Comparison of ENCODE assay signal across 19 cellular contexts in the genomic region with DNA sequence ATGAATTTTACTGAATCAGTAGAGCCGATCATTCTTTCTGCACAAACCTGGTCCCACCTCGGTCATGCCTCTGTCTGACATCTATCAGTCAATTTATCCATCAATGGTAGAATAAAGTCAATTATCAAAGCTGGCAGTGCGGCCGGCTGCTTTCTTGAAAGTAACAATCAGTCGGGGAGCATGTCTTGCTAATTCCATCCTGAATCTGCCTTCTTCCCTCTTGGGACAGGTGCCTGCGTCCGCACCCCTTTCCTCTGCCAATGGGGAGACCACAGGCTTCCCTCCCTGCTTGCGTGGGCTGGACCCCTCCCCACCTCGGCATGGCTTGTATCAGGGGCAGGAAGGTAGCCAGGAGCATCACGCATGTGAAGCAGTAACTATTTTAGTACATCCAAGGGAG.
DNase-seq lines count a peak whose midpoint lies in the region; ATAC-seq and TF ChIP-seq lines count a peak whose summit lies in the region.
"Had no signal": no experiment of that assay in that cellular context is flagged by ENCODE, and none has a peak within 500 bp of the region (broad histone marks: within the 10 kb centered on the region; RNA-seq: fewer than 3 reads in every experiment).

No MANE protein-coding gene starts in this region.

- H3K4me1 ChIP-seq in Peyer's patch: no peaks in the 10 kb centered on the region
- H3K4me1 ChIP-seq in RWPE2 (ENCODE audit: insufficient read depth, poor library complexity, severe bottlenecking): no peaks in the 10 kb centered on the region
- H3K4me1 ChIP-seq in lower lobe of right lung: no peaks in the 10 kb centered on the region
- H3K4me1 ChIP-seq in upper lobe of right lung: no peaks in the 10 kb centered on the region
- H3K4me1 ChIP-seq: BE2C, HAP-1 had no signal

- H3K4me3 ChIP-seq in Peyer's patch: no peak overlapping the region
- H3K4me3 ChIP-seq in RWPE2 (ENCODE audit: severe bottlenecking): no peak overlapping the region
- no peak overlapping the region for H3K4me3 ChIP-seq in lower lobe of right lung
- no peak overlapping the region for H3K4me3 ChIP-seq in upper lobe of right lung
- H3K4me3 ChIP-seq: GM12878, GM23248, HAP-1 had no signal

- H3K36me3 ChIP-seq in Peyer's patch (no peaks in the 10 kb centered on the region), RWPE2 (ENCODE audit: low read depth) (no peaks in the 10 kb centered on the region), lower lobe of right lung (no peaks in the 10 kb centered on the region), upper lobe of right lung (no peaks in the 10 kb centered on the region)
- H3K36me3 ChIP-seq: BE2C, HAP-1 had no signal

- ATAC-seq in RWPE2 (ENCODE audit: low read depth) (no peak), lower lobe of right lung (no peak), upper lobe of right lung (no peak)
- ATAC-seq: GM12878 had no signal

- in situ Hi-C loops in GM13977 (cut with MboI; ENCODE audit: low pct_unique_long_range_greater_than_20kb, low sequenced_read_pairs, unreplicated experiment): no loop called here

- no peak for TF ChIP-seq POLR2A in Peyer's patch (IDR thresholded peaks at IDR 0.05)

- H3K27ac ChIP-seq in Peyer's patch (no peak overlapping the region), RWPE2 (ENCODE audit: poor library complexity, severe bottlenecking) (no peak overlapping the region), lower lobe of right lung (no peak overlapping the region), upper lobe of right lung (no peak overlapping the region)
- H3K27ac ChIP-seq: GM23248 had no signal

- peak in 2 of 3 donors; percentile 24 to 27 for DNase-seq in Peyer's patch
- peak; percentile 4 for DNase-seq in RWPE2 (ENCODE audit: low spot score)
- peak; percentile 14 for DNase-seq in lower lobe of right lung
- DNase-seq in upper lobe of right lung: peak; percentile 46
- DNase-seq in GM13977 (ENCODE audit: low spot score): no peak
- DNase-seq in HuH-7 (ENCODE audit: low spot score): no peak
- DNase-seq: ACHN; BE2C; C1 segment of cervical spinal cord; CD4-positive, CD25-positive, alpha-beta regulatory T cell; COR-L47; DMS 273 treated with DMSO at 0.1 percent for 48 hours; DMS53; DND-41; EL; GM23248; IMR-90 had no signal

- intact Hi-C loops in lower lobe of right lung (cut with DNase I): no loop called here
- intact Hi-C loops in upper lobe of right lung (cut with DNase I): no loop called here

- H3K27me3 ChIP-seq in Peyer's patch: no peaks in the 10 kb centered on the region
- peaks cover 16% of the 10 kb centered on the region for H3K27me3 ChIP-seq in RWPE2 (ENCODE audit: insufficient read depth, poor library complexity, severe bottlenecking)
- H3K27me3 ChIP-seq in lower lobe of right lung (ENCODE audit: low read depth): peaks cover 12% of the 10 kb centered on the region
- H3K27me3 ChIP-seq in upper lobe of right lung: no peaks in the 10 kb centered on the region
- H3K27me3 ChIP-seq: BE2C had no signal

- TF ChIP-seq CTCF in Peyer's patch (IDR thresholded peaks at IDR 0.05): no peak
- no peak for TF ChIP-seq CTCF in RWPE2 (IDR thresholded peaks at IDR 0.05; ENCODE audit: poor library complexity, severe bottlenecking)
- TF ChIP-seq CTCF in lower lobe of right lung (IDR thresholded peaks at IDR 0.05): no peak
- TF ChIP-seq CTCF in upper lobe of right lung (IDR thresholded peaks at IDR 0.05): no peak
- no peak for TF ChIP-seq CTCF in GM13977 (IDR thresholded peaks at IDR 0.05; ENCODE audit: extremely low read depth, insufficient read depth, missing control alignments)

- H3K9me3 ChIP-seq in Peyer's patch (no peaks in the 10 kb centered on the region), RWPE2 (ENCODE audit: severe bottlenecking) (no peaks in the 10 kb centered on the region), lower lobe of right lung (no peaks in the 10 kb centered on the region), upper lobe of right lung (no peaks in the 10 kb centered on the region)
- H3K9me3 ChIP-seq: HAP-1 had no signal

Comparison
In these comparisons a context has a peak if more than half of its experiments do, and no peak if none do; other contexts are left out.
1. DNase-seq: peak in Peyer's patch (2 of 3), RWPE2 (single experiment), lower lobe of right lung (single experiment) and upper lobe of right lung (single experiment); none in GM13977 (single experiment) and HuH-7 (single experiment).